1 cellular context compared by ENCODE assay signal in the genomic region with DNA sequence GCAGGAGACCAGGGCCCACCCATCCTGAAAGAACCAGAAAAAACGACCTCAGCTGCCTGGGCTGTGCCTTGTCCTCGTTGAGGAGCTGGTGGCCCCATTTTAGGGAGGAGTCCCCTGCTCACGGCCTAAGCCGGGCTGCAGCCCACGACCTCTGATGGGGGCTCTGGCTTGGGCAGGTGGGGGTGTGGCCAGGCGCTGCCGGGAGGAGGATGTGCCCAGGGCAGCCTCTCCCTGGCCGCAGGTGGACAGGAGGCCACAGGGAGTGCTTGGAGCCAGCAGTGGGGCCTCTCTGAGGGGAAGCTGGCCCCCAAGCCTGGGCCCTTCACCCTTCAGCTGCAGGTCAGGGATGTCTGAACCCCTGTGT.
A peak's percentile ranks its signal among the peaks of the same experiment; 100 is the strongest.
TF ChIP-seq lines count a peak whose summit lies in the region.

No MANE protein-coding gene starts in this region.

TF ChIP-seq in K562, 482 proteins besides CTCF, POLR2A, EP300 and RAD21:
- TF ChIP-seq POLR2G (IDR thresholded peaks at IDR 0.05; ENCODE audit: low read depth, low read length) (peak; percentile 21; the same call in 1 of the 2 replicates), MIER1 (IDR thresholded peaks at IDR 0.05; ENCODE audit: low read depth) (no peak), ZNF146 (CRISPR knock-in tag; IDR thresholded peaks at IDR 0.05; ENCODE audit: unreplicated experiment) (no peak), MAFG (tag; conservative IDR thresholded peaks at IDR 0.05) (no peak)
- TF ChIP-seq, protein P1, sequence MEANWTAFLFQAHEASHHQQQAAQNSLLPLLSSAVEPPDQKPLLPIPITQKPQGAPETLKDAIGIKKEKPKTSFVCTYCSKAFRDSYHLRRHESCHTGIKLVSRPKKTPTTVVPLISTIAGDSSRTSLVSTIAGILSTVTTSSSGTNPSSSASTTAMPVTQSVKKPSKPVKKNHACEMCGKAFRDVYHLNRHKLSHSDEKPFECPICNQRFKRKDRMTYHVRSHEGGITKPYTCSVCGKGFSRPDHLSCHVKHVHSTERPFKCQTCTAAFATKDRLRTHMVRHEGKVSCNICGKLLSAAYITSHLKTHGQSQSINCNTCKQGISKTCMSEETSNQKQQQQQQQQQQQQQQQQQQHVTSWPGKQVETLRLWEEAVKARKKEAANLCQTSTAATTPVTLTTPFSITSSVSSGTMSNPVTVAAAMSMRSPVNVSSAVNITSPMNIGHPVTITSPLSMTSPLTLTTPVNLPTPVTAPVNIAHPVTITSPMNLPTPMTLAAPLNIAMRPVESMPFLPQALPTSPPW (CRISPR knock-in tag; IDR thresholded peaks at IDR 0.05), result no peak
- TF ChIP-seq, protein P2, sequence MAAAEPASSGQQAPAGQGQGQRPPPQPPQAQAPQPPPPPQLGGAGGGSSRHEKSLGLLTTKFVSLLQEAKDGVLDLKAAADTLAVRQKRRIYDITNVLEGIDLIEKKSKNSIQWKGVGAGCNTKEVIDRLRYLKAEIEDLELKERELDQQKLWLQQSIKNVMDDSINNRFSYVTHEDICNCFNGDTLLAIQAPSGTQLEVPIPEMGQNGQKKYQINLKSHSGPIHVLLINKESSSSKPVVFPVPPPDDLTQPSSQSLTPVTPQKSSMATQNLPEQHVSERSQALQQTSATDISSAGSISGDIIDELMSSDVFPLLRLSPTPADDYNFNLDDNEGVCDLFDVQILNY (CRISPR knock-in tag; IDR thresholded peaks at IDR 0.05), result no peak
